In the genomic region with DNA sequence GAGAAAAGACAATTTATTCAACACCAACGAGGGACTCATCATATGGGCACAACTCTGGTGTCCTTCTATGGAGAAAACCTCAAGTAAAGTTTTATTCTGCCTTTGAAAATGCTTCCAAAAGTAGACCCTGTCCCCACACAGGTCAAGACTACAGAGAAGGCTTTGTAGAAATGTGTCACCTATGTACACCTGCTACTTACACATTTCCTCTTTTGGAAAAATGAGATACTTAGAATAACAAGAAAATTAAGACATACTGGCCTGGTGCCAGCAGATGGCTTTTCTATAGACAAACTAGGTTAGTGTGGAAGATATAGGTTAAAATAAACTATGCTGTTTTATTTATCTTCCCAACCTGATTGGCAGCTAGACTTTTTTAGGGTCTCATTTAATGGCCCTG, we compare ENCODE assay signal across 25 cellular contexts. TPM values are rescaled to one million over a fixed set of nuclear protein-coding genes. Genes with fewer than 3 reads are reported as not detected.
DNase-seq lines count a peak whose midpoint lies in the region; ATAC-seq and TF ChIP-seq lines count a peak whose summit lies in the region.
"Had no signal": no experiment of that assay in that cellular context is flagged by ENCODE, and none has a peak within 500 bp of the region (broad histone marks: within the 10 kb centered on the region; RNA-seq: fewer than 3 reads in every experiment).

No MANE protein-coding gene starts in this region.

- CTCF ChIA-PET in activated CD4-positive, alpha-beta T cell treated with anti-CD3 and anti-CD28 coated beads for 36 hours (lab: Charles Lee): no interaction called here

- H3K36me3 ChIP-seq in cardiac muscle cell (peaks cover 94% of the 10 kb centered on the region), left ventricle myocardium inferior (peaks cover 99% of the 10 kb centered on the region)

- H3K9me3 ChIP-seq in cardiac muscle cell (ENCODE audit: low read depth) (no peaks in the 10 kb centered on the region), left ventricle myocardium inferior (replicated peaks) (no peaks in the 10 kb centered on the region)
- H3K9me3 ChIP-seq: left lung, thoracic aorta had no signal

- no peak overlapping the region for H3K4me3 ChIP-seq in cardiac muscle cell
- H3K4me3 ChIP-seq in left ventricle myocardium inferior: no peak overlapping the region
- H3K4me3 ChIP-seq: left lung, skin epidermis, thoracic aorta had no signal

- POLR2A ChIA-PET in activated CD4-positive, alpha-beta T cell treated with anti-CD3 and anti-CD28 coated beads for 36 hours (lab: Charles Lee): no interaction called here

- H3K4me1 ChIP-seq in cardiac muscle cell (ENCODE audit: low read depth) (no peaks in the 10 kb centered on the region), left ventricle myocardium inferior (peaks cover 40% of the 10 kb centered on the region)
- H3K4me1 ChIP-seq: left lung had no signal

- H3K27me3 Mint-ChIP-seq in activated CD4-positive, alpha-beta T cell treated with anti-CD3 and anti-CD28 coated beads for 36 hours: no peaks in the 10 kb centered on the region
- H3K27me3 Mint-ChIP-seq in activated T-helper 17 cell treated with anti-CD3 and anti-CD28 coated beads, Interleukin-2, amount 50 U/mL, for 72 hours: no peaks in the 10 kb centered on the region
- H3K27me3 Mint-ChIP-seq: central memory CD8-positive, alpha-beta T cell; dendritic cell treated with granulocyte-macrophage colony-stimulating factor and Interleukin-4, amounts not matched to agents 40 ng/mL and 50 ng/mL, for 4 days had no signal

- H3K27ac ChIP-seq in cardiac muscle cell (peak overlapping the region; percentile 25), left ventricle myocardium inferior (replicated peaks) (no peak overlapping the region)
- H3K27ac ChIP-seq: KMS-11, left lung, parathyroid adenoma, skin epidermis, thoracic aorta had no signal

- peaks cover 43% of the 10 kb centered on the region for H3K4me1 Mint-ChIP-seq in activated CD4-positive, alpha-beta T cell treated with anti-CD3 and anti-CD28 coated beads for 36 hours
- peaks cover 40% of the 10 kb centered on the region for H3K4me1 Mint-ChIP-seq in activated T-helper 17 cell treated with anti-CD3 and anti-CD28 coated beads, Interleukin-2, amount 50 U/mL, for 72 hours

- no peaks in the 10 kb centered on the region for H3K9me3 Mint-ChIP-seq in activated CD4-positive, alpha-beta T cell treated with anti-CD3 and anti-CD28 coated beads for 36 hours (ENCODE audit: low read depth)
- H3K9me3 Mint-ChIP-seq in activated T-helper 17 cell treated with anti-CD3 and anti-CD28 coated beads, Interleukin-2, amount 50 U/mL, for 72 hours: no peaks in the 10 kb centered on the region
- H3K9me3 Mint-ChIP-seq: CD14-positive monocyte; central memory CD8-positive, alpha-beta T cell; dendritic cell treated with granulocyte-macrophage colony-stimulating factor and Interleukin-4, amounts not matched to agents 40 ng/mL and 50 ng/mL, for 4 days; endodermal cell had no signal

- H3K27me3 ChIP-seq in cardiac muscle cell (no peaks in the 10 kb centered on the region), left ventricle myocardium inferior (ENCODE audit: low read depth) (no peaks in the 10 kb centered on the region)
- H3K27me3 ChIP-seq: left lung had no signal

- peaks cover 78% of the 10 kb centered on the region for H3K36me3 Mint-ChIP-seq in activated CD4-positive, alpha-beta T cell treated with anti-CD3 and anti-CD28 coated beads for 36 hours (ENCODE audit: low read depth)
- peaks cover 100% of the 10 kb centered on the region for H3K36me3 Mint-ChIP-seq in activated T-helper 17 cell treated with anti-CD3 and anti-CD28 coated beads, Interleukin-2, amount 50 U/mL, for 72 hours (ENCODE audit: low read depth)

- H3K4me3 Mint-ChIP-seq in activated CD4-positive, alpha-beta T cell treated with anti-CD3 and anti-CD28 coated beads for 36 hours: no peak overlapping the region
- H3K4me3 Mint-ChIP-seq in activated T-helper 17 cell treated with anti-CD3 and anti-CD28 coated beads, Interleukin-2, amount 50 U/mL, for 72 hours: peak overlapping the region; percentile 2
- H3K4me3 Mint-ChIP-seq: CD14-positive monocyte; central memory CD8-positive, alpha-beta T cell; dendritic cell treated with granulocyte-macrophage colony-stimulating factor and Interleukin-4, amounts not matched to agents 40 ng/mL and 50 ng/mL, for 4 days; endodermal cell had no signal

- intact Hi-C loops in activated CD4-positive, alpha-beta T cell treated with anti-CD3 and anti-CD28 coated beads for 36 hours (cut with DNase I, micrococcal nuclease): no loop called here
- intact Hi-C loops in left ventricle myocardium inferior (cut with micrococcal nuclease): no loop called here

- ATAC-seq in activated CD4-positive, alpha-beta T cell treated with anti-CD3 and anti-CD28 coated beads for 36 hours: no peak
- peak; percentile 16 for ATAC-seq in activated T-helper 17 cell treated with anti-CD3 and anti-CD28 coated beads, Interleukin-2, amount 50 U/mL, for 72 hours (replicated peaks)
- ATAC-seq: esophagus mucosa, left lung had no signal

- no peak for TF ChIP-seq CTCF in cardiac muscle cell (IDR thresholded peaks at IDR 0.05; ENCODE audit: low read depth, low read length)
- TF ChIP-seq CTCF in left ventricle myocardium inferior (IDR thresholded peaks at IDR 0.05; ENCODE audit: borderline replicate concordance): no peak

- peak overlapping the region; percentile 75 for H3K27ac Mint-ChIP-seq in activated CD4-positive, alpha-beta T cell treated with anti-CD3 and anti-CD28 coated beads for 36 hours
- peak overlapping the region; percentile 53 for H3K27ac Mint-ChIP-seq in activated T-helper 17 cell treated with anti-CD3 and anti-CD28 coated beads, Interleukin-2, amount 50 U/mL, for 72 hours
- H3K27ac Mint-ChIP-seq: dendritic cell treated with granulocyte-macrophage colony-stimulating factor and Interleukin-4, amounts not matched to agents 40 ng/mL and 50 ng/mL, for 4 days; endodermal cell had no signal

- no peak for DNase-seq in activated CD4-positive, alpha-beta T cell treated with anti-CD3 and anti-CD28 coated beads for 36 hours
- no peak for DNase-seq in activated CD4-positive, alpha-beta T cell treated with anti-CD3 and anti-CD28 coated beads, Interleukin-2, amount 50 U/mL, for 48 hours
- DNase-seq in cardiac muscle cell (ENCODE audit: low read depth in 1 of 2, low spot score in 1 of 2) (no peak), left ventricle myocardium inferior (no peak), superior temporal gyrus (ENCODE audit: extremely low spot score) (peak; percentile 15), DMS79 treated with DMSO at 0.1 percent for 48 hours (lab: John Stamatoyannopoulos, UW) (no peak), Kasumi-1 (lab: John Stamatoyannopoulos, UW) (no peak)
- DNase-seq: 8988T; activated CD4-positive, alpha-beta T cell treated with anti-CD3 and anti-CD28 coated beads for 1 hour; endodermal cell; left lung; NCI-H1436; NCI-H2081 treated with DMSO at 0.1 percent for 48 hours; NCI-H226; retina; stimulated activated naive CD4-positive, alpha-beta T cell had no signal

RNA-seq across cellular contexts. Expression of a gene that starts 13.6 kb away (rescaled TPM):
- 10 to 100 TPM; 36.2 to 40.6 TPM for total RNA-seq in activated CD4-positive, alpha-beta T cell treated with anti-CD3 and anti-CD28 coated beads for 36 hours
- total RNA-seq in cardiac muscle cell (37.2 and 39.6 TPM in 2 replicates), left ventricle myocardium inferior (14.1 TPM)
- polyA plus RNA-seq in cardiac muscle cell: 21.7 and 30.0 TPM in 2 replicates
- 10 to 100 TPM; 29.5 to 47.2 TPM for total RNA-seq in activated T-helper 17 cell treated with anti-CD3 and anti-CD28 coated beads, Interleukin-2, amount 50 U/mL, for 72 hours

RNA-seq across cellular contexts. Expression of a gene that starts 23.1 kb away (rescaled TPM):
- total RNA-seq in activated CD4-positive, alpha-beta T cell treated with anti-CD3 and anti-CD28 coated beads for 36 hours: 10 to 100 TPM; 16.0 to 19.5 TPM
- 11.6 and 18.3 TPM in 2 replicates for total RNA-seq in cardiac muscle cell
- polyA plus RNA-seq in cardiac muscle cell: 15.9 and 32.3 TPM in 2 replicates
- total RNA-seq in left ventricle myocardium inferior: 10.2 TPM
- total RNA-seq in activated T-helper 17 cell treated with anti-CD3 and anti-CD28 coated beads, Interleukin-2, amount 50 U/mL, for 72 hours: 10 to 100 TPM; 10.5 to 11.1 TPM
